ENCODE assay signal across 25 cellular contexts in genomic region chr5:167296056-167296455, GRCh38.
DNase-seq lines count a peak whose midpoint lies in the region; ATAC-seq and TF ChIP-seq lines count a peak whose summit lies in the region.
"Had no signal": no experiment of that assay in that cellular context is flagged by ENCODE, and none has a peak within 500 bp of the region (broad histone marks: within the 10 kb centered on the region; RNA-seq: fewer than 3 reads in every experiment).

No MANE protein-coding gene starts in this region.

- H3K27me3 Mint-ChIP-seq in Calu3 (ENCODE audit: unreplicated experiment) (peaks cover 8% of the 10 kb centered on the region), nephron progenitor cell (ENCODE audit: low read depth, poor library complexity) (peaks cover 3% of the 10 kb centered on the region)
- no peaks in the 10 kb centered on the region for H3K27me3 Mint-ChIP-seq in natural killer cell treated with Interleukin-12 subunit alpha and Interleukin-12 subunit beta and Interleukin-15 and Interleukin-18, amount 100 ng/mL, for 72 hours
- H3K27me3 Mint-ChIP-seq in CD8-positive, alpha-beta T cell (ENCODE audit: low read depth): no peaks in the 10 kb centered on the region
- H3K27me3 Mint-ChIP-seq: activated CD4-positive, alpha-beta memory T cell treated with anti-CD3 and anti-CD28 coated beads, Interleukin-2, amount 10 ng/mL, durations not matched to agents 7 days and 5 days; CD4-positive, alpha-beta T cell had no signal

- peak overlapping the region; percentile 66 for H3K27ac ChIP-seq in epithelial cell of prostate
- H3K27ac ChIP-seq in CD8-positive, alpha-beta T cell (ENCODE audit: low read depth, low read length): no peak overlapping the region
- H3K27ac ChIP-seq: cardiac muscle cell, left ventricle myocardium inferior, ovary, thyroid gland had no signal

- CTCF ChIA-PET in Calu3 (lab: Charles Lee): no interaction called here
- CTCF ChIA-PET in CD8-positive, alpha-beta T cell (lab: Charles Lee): no interaction called here

- peaks cover 2% of the 10 kb centered on the region for H3K9me3 Mint-ChIP-seq in Calu3 (ENCODE audit: low read depth, unreplicated experiment)
- H3K9me3 Mint-ChIP-seq in nephron progenitor cell: peaks cover 14% of the 10 kb centered on the region
- H3K9me3 Mint-ChIP-seq in natural killer cell treated with Interleukin-12 subunit alpha and Interleukin-12 subunit beta and Interleukin-15 and Interleukin-18, amount 100 ng/mL, for 72 hours: peaks cover 19% of the 10 kb centered on the region
- peaks cover 20% of the 10 kb centered on the region for H3K9me3 Mint-ChIP-seq in CD8-positive, alpha-beta T cell

- no peak for ATAC-seq in natural killer cell treated with Interleukin-12 subunit alpha and Interleukin-12 subunit beta and Interleukin-15 and Interleukin-18, amount 100 ng/mL, for 72 hours
- ATAC-seq in HG03025 (IDR thresholded peaks at IDR 0.05; ENCODE audit: low FRiP score, unreplicated experiment): no peak
- ATAC-seq in CD8-positive, alpha-beta T cell: no peak
- ATAC-seq: HCT116 had no signal

- TF ChIP-seq CTCF in Calu3 (IDR thresholded peaks at IDR 0.05; ENCODE audit: unreplicated experiment) (no peak), nephron progenitor cell (IDR thresholded peaks at IDR 0.05) (no peak)
- TF ChIP-seq CTCF in CD8-positive, alpha-beta T cell (IDR thresholded peaks at IDR 0.05): no peak

- no peak overlapping the region for H3K4me3 Mint-ChIP-seq in Calu3 (ENCODE audit: low read depth, unreplicated experiment)
- peak overlapping the region; percentile 1 for H3K4me3 Mint-ChIP-seq in nephron progenitor cell
- H3K4me3 Mint-ChIP-seq in natural killer cell treated with Interleukin-12 subunit alpha and Interleukin-12 subunit beta and Interleukin-15 and Interleukin-18, amount 100 ng/mL, for 72 hours: no peak overlapping the region
- no peak overlapping the region for H3K4me3 Mint-ChIP-seq in CD8-positive, alpha-beta T cell
- H3K4me3 Mint-ChIP-seq: activated CD4-positive, alpha-beta memory T cell treated with anti-CD3 and anti-CD28 coated beads, Interleukin-2, amount 10 ng/mL, durations not matched to agents 7 days and 5 days; CD4-positive, alpha-beta T cell; dendritic cell treated with granulocyte-macrophage colony-stimulating factor and Interleukin-4, amounts not matched to agents 40 ng/mL and 50 ng/mL, for 4 days; stimulated activated naive CD8-positive, alpha-beta T cell treated with anti-CD3 and anti-CD28 coated beads, Interleukin-15, Interleukin-2, amounts not matched to agents 100 ng/mL and 50 ng/mL, for 24 hours had no signal

- BruUV-seq in Calu3 (replicated peaks; lab: Mats Ljungman, UMichigan): no TSS peak

- POLR2A ChIA-PET in CD8-positive, alpha-beta T cell (lab: Charles Lee): no interaction called here

- peak overlapping the region; percentile 83 for H3K27ac Mint-ChIP-seq in Calu3 (ENCODE audit: unreplicated experiment)
- H3K27ac Mint-ChIP-seq in nephron progenitor cell: peak overlapping the region; percentile 12
- no peak overlapping the region for H3K27ac Mint-ChIP-seq in natural killer cell treated with Interleukin-12 subunit alpha and Interleukin-12 subunit beta and Interleukin-15 and Interleukin-18, amount 100 ng/mL, for 72 hours
- H3K27ac Mint-ChIP-seq in CD8-positive, alpha-beta T cell: no peak overlapping the region
- H3K27ac Mint-ChIP-seq: activated CD4-positive, alpha-beta memory T cell treated with anti-CD3 and anti-CD28 coated beads, Interleukin-2, amount 10 ng/mL, durations not matched to agents 7 days and 5 days; CD4-positive, alpha-beta T cell; dendritic cell treated with granulocyte-macrophage colony-stimulating factor and Interleukin-4, amounts not matched to agents 40 ng/mL and 50 ng/mL, for 4 days; stimulated activated naive CD8-positive, alpha-beta T cell treated with anti-CD3 and anti-CD28 coated beads, Interleukin-15, Interleukin-2, amounts not matched to agents 100 ng/mL and 50 ng/mL, for 24 hours had no signal

- H3K27me3 ChIP-seq in CD8-positive, alpha-beta T cell (ENCODE audit: insufficient read depth, low read length): no peaks in the 10 kb centered on the region
- H3K27me3 ChIP-seq: cardiac muscle cell, ovary, Peyer's patch, thyroid gland had no signal

- H3K4me1 ChIP-seq in CD8-positive, alpha-beta T cell (ENCODE audit: insufficient read depth, low read length): no peaks in the 10 kb centered on the region
- H3K4me1 ChIP-seq: left ventricle myocardium inferior, thyroid gland had no signal

- no peak for DNase-seq in Calu3
- DNase-seq in RPMI7951 (ENCODE audit: low read depth): peak; percentile 40
- no peak for DNase-seq in epithelial cell of prostate (ENCODE audit: low read depth, low spot score)
- DNase-seq in nephron progenitor cell: no peak
- no peak for DNase-seq in natural killer cell treated with Interleukin-12 subunit alpha and Interleukin-12 subunit beta and Interleukin-15 and Interleukin-18, amount 100 ng/mL, for 72 hours (ENCODE audit: low spot score)
- DNase-seq in NCI-H128 (lab: John Stamatoyannopoulos, UW; ENCODE audit: unreplicated experiment): no peak
- no peak for DNase-seq in CD8-positive, alpha-beta T cell
- DNase-seq: activated CD4-positive, alpha-beta memory T cell treated with anti-CD3 and anti-CD28 coated beads, Interleukin-2, amount 10 ng/mL, durations not matched to agents 7 days and 5 days; activated CD4-positive, CD25-positive, alpha-beta regulatory T cell; activated T-cell treated with anti-CD3 and anti-CD28 coated beads, Interleukin-2, amount 50 U/mL, for 1 hour; CD4-positive, alpha-beta T cell; DMS79; left ventricle myocardium inferior; NCI-H1105 treated with DMSO at 0.1 percent for 48 hours; NCI-H2081; NCI-H446 treated with DMSO at 0.1 percent for 48 hours; ovary; T-helper 9 cell; thyroid gland had no signal

- H3K36me3 Mint-ChIP-seq in Calu3 (ENCODE audit: insufficient read depth, unreplicated experiment) (no peaks in the 10 kb centered on the region), nephron progenitor cell (ENCODE audit: low read depth) (peaks cover 10% of the 10 kb centered on the region)
- H3K36me3 Mint-ChIP-seq in natural killer cell treated with Interleukin-12 subunit alpha and Interleukin-12 subunit beta and Interleukin-15 and Interleukin-18, amount 100 ng/mL, for 72 hours: peaks cover 16% of the 10 kb centered on the region
- H3K36me3 Mint-ChIP-seq in CD8-positive, alpha-beta T cell: no peaks in the 10 kb centered on the region

- H3K4me3 ChIP-seq in CD8-positive, alpha-beta T cell (ENCODE audit: low read depth, low read length): no peak overlapping the region
- H3K4me3 ChIP-seq: cardiac muscle cell, left ventricle myocardium inferior, ovary, Peyer's patch, thyroid gland had no signal

- H3K4me1 Mint-ChIP-seq in Calu3 (ENCODE audit: low read depth, unreplicated experiment): peaks cover 32% of the 10 kb centered on the region
- H3K4me1 Mint-ChIP-seq in nephron progenitor cell: peaks cover 38% of the 10 kb centered on the region
- H3K4me1 Mint-ChIP-seq in natural killer cell treated with Interleukin-12 subunit alpha and Interleukin-12 subunit beta and Interleukin-15 and Interleukin-18, amount 100 ng/mL, for 72 hours (ENCODE audit: low read depth in 2 of 2): no peaks in the 10 kb centered on the region
- H3K4me1 Mint-ChIP-seq in CD8-positive, alpha-beta T cell (ENCODE audit: low read depth): no peaks in the 10 kb centered on the region
- H3K4me1 Mint-ChIP-seq: activated CD4-positive, alpha-beta memory T cell treated with anti-CD3 and anti-CD28 coated beads, Interleukin-2, amount 10 ng/mL, durations not matched to agents 7 days and 5 days had no signal

- no peaks in the 10 kb centered on the region for H3K36me3 ChIP-seq in CD8-positive, alpha-beta T cell (ENCODE audit: insufficient read depth, low read length)
- H3K36me3 ChIP-seq: cardiac muscle cell, left ventricle myocardium inferior, ovary, Peyer's patch, thyroid gland had no signal

- H3K9me3 ChIP-seq in CD8-positive, alpha-beta T cell (ENCODE audit: low read length): no peaks in the 10 kb centered on the region
- H3K9me3 ChIP-seq: left ventricle myocardium inferior, ovary, Peyer's patch, thyroid gland had no signal

- intact Hi-C loops in Calu3 (cut with micrococcal nuclease; ENCODE audit: unreplicated experiment): loop anchor here (5.0 kb wide), 1 partner anchor 391 kb away; no protein-coding TSS in a partner anchor
- intact Hi-C loops in CD8-positive, alpha-beta T cell (cut with DNase I, micrococcal nuclease): no loop called here

Comparison
In these comparisons a context has a peak if more than half of its experiments do, and no peak if none do; other contexts are left out.
1. H3K27ac Mint-ChIP-seq: peak in Calu3 (single experiment) and nephron progenitor cell (single experiment); none in natural killer cell treated with Interleukin-12 subunit alpha and Interleukin-12 subunit beta and Interleukin-15 and Interleukin-18, amount 100 ng/mL, for 72 hours (0 of 2) and CD8-positive, alpha-beta T cell (single experiment).